1 cellular context compared by ENCODE assay signal in genomic region chr5:82397741-82398320, GRCh38.
TF ChIP-seq lines count a peak whose summit lies in the region.

No MANE protein-coding gene starts in this region.

TF ChIP-seq in IMR-90, 13 proteins besides CTCF, POLR2A, EP300 and RAD21:
- TF ChIP-seq CHD1 (IDR thresholded peaks at IDR 0.05; ENCODE audit: low read depth, low read length) (no peak), FOS (IDR thresholded peaks at IDR 0.05; ENCODE audit: low read depth, low read length) (no peak), SMC3 (IDR thresholded peaks at IDR 0.05; ENCODE audit: low read depth, low read length) (no peak)
TF ChIP-seq in IMR-90: peak in this region for 0.
